In genomic region chr17:58394534-58395223, GRCh38 we compare ENCODE assay signal across 1 cellular context.
TF ChIP-seq lines count a peak whose summit lies in the region.

No MANE protein-coding gene starts in this region.

TF ChIP-seq in HepG2, 621 proteins besides CTCF, POLR2A, EP300 and RAD21 (continued from another document and continues in another):
- 0 out of 2 replicates have a peak, but pooled peaks have one; percentile 44 for TF ChIP-seq ZNF264 (CRISPR knock-in tag; IDR thresholded peaks at IDR 0.05)
- TF ChIP-seq ZNF18 (CRISPR knock-in tag; IDR thresholded peaks at IDR 0.05; ENCODE audit: insufficient replicate concordance): no peak
- peak; percentile 56; the same call in 1 of the 2 replicates for TF ChIP-seq TARDBP (CRISPR knock-in tag; IDR thresholded peaks at IDR 0.05)
- TF ChIP-seq PBX3 (CRISPR knock-in tag; IDR thresholded peaks at IDR 0.05; ENCODE audit: borderline replicate concordance): no peak
- TF ChIP-seq HHEX (CRISPR knock-in tag; IDR thresholded peaks at IDR 0.05): 0 out of 2 replicates have a peak, but pooled peaks have one; percentile 35
- no peak for TF ChIP-seq ZNF552 (CRISPR knock-in tag; IDR thresholded peaks at IDR 0.05; ENCODE audit: borderline replicate concordance)
- TF ChIP-seq HOXD1 (CRISPR knock-in tag; IDR thresholded peaks at IDR 0.05): no peak
- no peak for TF ChIP-seq SUZ12 (IDR thresholded peaks at IDR 0.05; ENCODE audit: low read depth, low read length)
- TF ChIP-seq HNF4G (IDR thresholded peaks at IDR 0.05; ENCODE audit: borderline replicate concordance, low read depth, low read length): peak; percentile 83
- TF ChIP-seq HNF4G (CRISPR knock-in tag; IDR thresholded peaks at IDR 0.05; ENCODE audit: borderline replicate concordance, low read depth): no peak; the same call in 1 of the 2 replicates
- peak; percentile 43; the same call in 1 of the 2 replicates for TF ChIP-seq ETV6 (CRISPR knock-in tag; conservative IDR thresholded peaks at IDR 0.05)
- peak; percentile 70 for TF ChIP-seq LCORL (IDR thresholded peaks at IDR 0.05)
- TF ChIP-seq LCORL (CRISPR knock-in tag; IDR thresholded peaks at IDR 0.05): peak; percentile 75; the same call in 1 of the 2 replicates
- no peak for TF ChIP-seq ZNF672 (CRISPR knock-in tag; IDR thresholded peaks at IDR 0.05)
- 0 out of 2 replicates have a peak, but pooled peaks have one; percentile 66 for TF ChIP-seq ZNF44 (CRISPR knock-in tag; IDR thresholded peaks at IDR 0.05)
- no peak for TF ChIP-seq POLR2AphosphoS2 (IDR thresholded peaks at IDR 0.05; ENCODE audit: low read depth, low read length)
- no peak for TF ChIP-seq KLF15 (CRISPR knock-in tag; IDR thresholded peaks at IDR 0.05; ENCODE audit: borderline replicate concordance)
- TF ChIP-seq SIN3B (IDR thresholded peaks at IDR 0.05; ENCODE audit: low read length): no peak
- TF ChIP-seq RXRA (CRISPR knock-in tag; IDR thresholded peaks at IDR 0.05): peak; percentile 86; the same call in 1 of the 2 replicates
- no peak for TF ChIP-seq TRIM22 (IDR thresholded peaks at IDR 0.05)
- TF ChIP-seq JUN (CRISPR knock-in tag; IDR thresholded peaks at IDR 0.05): 0 out of 2 replicates have a peak, but pooled peaks have one; percentile 50
- TF ChIP-seq CBFB (CRISPR knock-in tag; IDR thresholded peaks at IDR 0.05): peak; percentile 43; the same call in 1 of the 2 replicates
- peak; percentile 70 for TF ChIP-seq ZNF263 (CRISPR knock-in tag; IDR thresholded peaks at IDR 0.05)
- peak; percentile 90 for TF ChIP-seq GATAD2A (CRISPR knock-in tag; IDR thresholded peaks at IDR 0.05)
- TF ChIP-seq CBX5 (CRISPR knock-in tag; IDR thresholded peaks at IDR 0.05; ENCODE audit: borderline replicate concordance): peak; percentile 53; the same call in 1 of the 2 replicates
- no peak for TF ChIP-seq ZMAT3 (CRISPR knock-in tag; conservative IDR thresholded peaks at IDR 0.05)
- no peak for TF ChIP-seq ZIK1 (CRISPR knock-in tag; IDR thresholded peaks at IDR 0.05; ENCODE audit: borderline replicate concordance, low read depth)
- no peak for TF ChIP-seq MLLT10 (CRISPR knock-in tag; IDR thresholded peaks at IDR 0.05)
- TF ChIP-seq ZNF503 (CRISPR knock-in tag; IDR thresholded peaks at IDR 0.05): peak; percentile 87; the same call in 1 of the 2 replicates
- TF ChIP-seq PHF8 (CRISPR knock-in tag; IDR thresholded peaks at IDR 0.05): peak; percentile 24; the same call in 1 of the 2 replicates
- no peak for TF ChIP-seq ZNF646 (CRISPR knock-in tag; IDR thresholded peaks at IDR 0.05)
- 0 out of 2 replicates have a peak, but pooled peaks have one; percentile 45 for TF ChIP-seq ZNF800 (CRISPR knock-in tag; IDR thresholded peaks at IDR 0.05)
- peak; percentile 73 for TF ChIP-seq MAX (IDR thresholded peaks at IDR 0.05)
- no peak for TF ChIP-seq ZNF879 (CRISPR knock-in tag; IDR thresholded peaks at IDR 0.05)
- TF ChIP-seq NKX3-1 (CRISPR knock-in tag; IDR thresholded peaks at IDR 0.05): peak; percentile 58; the same call in 1 of the 2 replicates
- TF ChIP-seq POGK (CRISPR knock-in tag; conservative IDR thresholded peaks at IDR 0.05): peak; percentile 42; the same call in 1 of the 2 replicates
- peak; percentile 37; the same call in 1 of the 2 replicates for TF ChIP-seq FOXK2 (IDR thresholded peaks at IDR 0.05)
- TF ChIP-seq ZNF652 (CRISPR knock-in tag; IDR thresholded peaks at IDR 0.05; ENCODE audit: borderline replicate concordance, low read depth): no peak
- peak; percentile 83 for TF ChIP-seq ZGPAT (CRISPR knock-in tag; IDR thresholded peaks at IDR 0.05)
- TF ChIP-seq MED1 (CRISPR knock-in tag; IDR thresholded peaks at IDR 0.05): peak; percentile 81
- no peak for TF ChIP-seq GABPA (IDR thresholded peaks at IDR 0.05; ENCODE audit: low read depth, low read length)
- peak; percentile 17; the same call in 1 of the 2 replicates for TF ChIP-seq GABPA (CRISPR knock-in tag; IDR thresholded peaks at IDR 0.05; ENCODE audit: low read depth)
- no peak for TF ChIP-seq CSRNP1 (CRISPR knock-in tag; IDR thresholded peaks at IDR 0.05)
